15 cellular contexts compared by ENCODE assay signal in the genomic region with DNA sequence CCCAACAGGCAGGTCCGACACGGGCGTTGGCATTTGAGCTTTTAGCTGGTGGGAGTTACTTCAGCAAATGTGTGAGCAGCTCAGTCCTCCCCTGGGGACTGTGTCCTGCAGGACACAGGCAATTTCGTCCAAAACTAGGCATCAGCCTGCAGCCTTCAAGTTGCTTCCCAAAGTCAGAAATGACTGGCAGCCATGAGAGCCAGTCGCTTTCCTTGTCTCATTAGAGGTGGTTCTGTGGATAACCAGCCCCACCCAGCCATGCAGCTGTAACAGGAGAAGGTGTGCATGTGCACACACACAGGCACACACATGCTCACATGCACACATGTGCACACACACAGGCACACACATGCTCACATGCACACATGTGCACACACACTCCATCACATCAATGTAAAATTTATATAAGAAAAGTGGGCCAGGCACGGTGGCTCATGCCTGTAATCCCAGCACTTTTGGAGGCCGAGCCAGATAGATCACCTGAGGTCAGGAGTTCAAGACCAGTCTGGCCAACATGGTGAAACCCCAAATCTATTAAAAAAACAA.
"Had no signal": no experiment of that assay in that cellular context is flagged by ENCODE, and none has a peak within 500 bp of the region (broad histone marks: within the 10 kb centered on the region; RNA-seq: fewer than 3 reads in every experiment).

No MANE protein-coding gene starts in this region.

- H3K9me3 Mint-ChIP-seq: central memory CD8-positive, alpha-beta T cell; dendritic cell treated with granulocyte-macrophage colony-stimulating factor and Interleukin-4, amounts not matched to agents 40 ng/mL and 50 ng/mL, for 4 days had no signal

- H3K36me3 ChIP-seq: right atrium auricular region had no signal

- H3K4me1 Mint-ChIP-seq: central memory CD8-positive, alpha-beta T cell had no signal

- H3K4me3 Mint-ChIP-seq: central memory CD8-positive, alpha-beta T cell; dendritic cell treated with granulocyte-macrophage colony-stimulating factor and Interleukin-4, amounts not matched to agents 40 ng/mL and 50 ng/mL, for 4 days; naive thymus-derived CD4-positive, alpha-beta T cell had no signal

- H3K9me3 ChIP-seq: right atrium auricular region had no signal

- H3K4me3 ChIP-seq: hepatocyte, lung, right atrium auricular region, smooth muscle cell had no signal

- H3K27ac ChIP-seq: hepatocyte, right atrium auricular region had no signal

- H3K36me3 Mint-ChIP-seq: naive thymus-derived CD4-positive, alpha-beta T cell had no signal

- DNase-seq: erythroblast; foreskin melanocyte; left ventricle myocardium superior; mesenchymal stem cell; naive thymus-derived CD4-positive, alpha-beta T cell; posterior cingulate gyrus; stimulated activated CD4-positive, alpha-beta T cell treated with anti-CD3 and anti-CD28 coated beads, Interleukin-2, amount 100 ng/mL, for 48 hours; stimulated activated naive CD4-positive, alpha-beta T cell treated with Interleukin-2 at 50 U/mL for 16 hours; trophoblast cell had no signal

- H3K27me3 ChIP-seq: right atrium auricular region had no signal

- H3K27ac Mint-ChIP-seq: dendritic cell treated with granulocyte-macrophage colony-stimulating factor and Interleukin-4, amounts not matched to agents 40 ng/mL and 50 ng/mL, for 4 days; naive thymus-derived CD4-positive, alpha-beta T cell had no signal
